Comparison of ENCODE assay signal across 18 cellular contexts in the genomic region with DNA sequence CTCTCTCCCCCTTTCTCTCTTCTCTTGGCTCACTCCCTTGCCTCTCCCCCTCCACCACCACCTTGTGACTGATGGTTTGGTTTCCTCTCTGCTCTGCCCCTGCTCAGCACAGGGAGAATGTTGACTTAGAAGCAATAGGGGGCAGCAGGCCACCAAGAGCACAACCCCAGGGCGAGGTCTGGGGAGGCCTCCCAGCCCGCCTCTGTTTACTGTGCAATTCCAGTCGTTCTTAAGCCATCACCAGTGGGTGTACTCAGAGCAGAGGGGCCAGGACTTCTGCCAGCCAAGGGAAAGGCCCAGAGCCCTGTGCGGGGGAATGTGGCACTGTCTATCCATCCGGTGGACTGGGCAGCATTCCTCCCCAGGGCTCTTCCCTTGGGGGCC. TPM values are rescaled to one million over a fixed set of nuclear protein-coding genes. Genes with fewer than 3 reads are reported as not detected.
DNase-seq lines count a peak whose midpoint lies in the region; ATAC-seq, FAIRE-seq and TF ChIP-seq lines count a peak whose summit lies in the region.
"Had no signal": no experiment of that assay in that cellular context is flagged by ENCODE, and none has a peak within 500 bp of the region (broad histone marks: within the 10 kb centered on the region; RNA-seq: fewer than 3 reads in every experiment).

No MANE protein-coding gene starts in this region.

- H3K27ac ChIP-seq in mesenchymal stem cell (ENCODE audit: low read length, poor library complexity, severe bottlenecking) (peak overlapping the region; percentile 9), kidney (ENCODE audit: low read depth in 2 of 2, low read length in 2 of 2) (no peak overlapping the region)
- H3K27ac ChIP-seq in naive thymus-derived CD4-positive, alpha-beta T cell (ENCODE audit: low read depth, low read length): no peak overlapping the region
- H3K27ac ChIP-seq: adrenal gland, foreskin keratinocyte, neutrophil had no signal

- H2BK15ac ChIP-seq in mesenchymal stem cell (ENCODE audit: low read depth, poor library complexity, severe bottlenecking): peak overlapping the region; percentile 37

- no peak for DNase-seq in BJ (ENCODE audit: low read depth)
- peak; percentile 83 for DNase-seq in HuH-7.5 (ENCODE audit: low spot score)
- peak; percentile 16 for DNase-seq in amniotic epithelial cell (ENCODE audit: low read depth)
- no peak for DNase-seq in mesenchymal stem cell
- DNase-seq in NCI-H2196 (lab: John Stamatoyannopoulos, UW; ENCODE audit: unreplicated experiment): no peak
- DNase-seq in naive thymus-derived CD4-positive, alpha-beta T cell: no peak
- no peak for DNase-seq in lower leg skin (ENCODE audit: low spot score in 2 of 2)
- DNase-seq in kidney: no peak
- DNase-seq: activated CD4-positive, CD25-positive, alpha-beta regulatory T cell; foreskin keratinocyte; left cardiac atrium; NCI-H1048; NCI-H446 treated with DMSO at 0.1 percent for 48 hours; Right ventricle myocardium superior had no signal

- H3K23ac ChIP-seq in mesenchymal stem cell (ENCODE audit: low read length in 2 of 2): no peak overlapping the region

- CTCF ChIA-PET in BJ (lab: Yijun Ruan, JAX): interaction anchor here (5.4 kb wide), 1 partner anchor 129 kb away, joined by 152 read pairs; no protein-coding TSS in a partner anchor
- CTCF ChIA-PET in naive thymus-derived CD4-positive, alpha-beta T cell (lab: Charles Lee): interaction anchor here (5.4 kb wide), 1 partner anchor 128 kb away, joined by 111 read pairs; no protein-coding TSS in a partner anchor

- no peak overlapping the region for H3K14ac ChIP-seq in mesenchymal stem cell (ENCODE audit: low read length in 2 of 2)

- peaks cover 0 to 8% (median 0%) of the 10 kb centered on the region in 5 donors for H3K27me3 Mint-ChIP-seq in naive thymus-derived CD4-positive, alpha-beta T cell

- intact Hi-C loops in naive thymus-derived CD4-positive, alpha-beta T cell (cut with micrococcal nuclease): no loop called here
- intact Hi-C loops in lower leg skin (cut with DNase I; ENCODE audit: low total_unique reads): no loop called here
- intact Hi-C loops in kidney (cut with DNase I): loop anchor here (10.0 kb wide), 1 partner anchor 124 kb away; no protein-coding TSS in a partner anchor

- H3K4ac ChIP-seq in mesenchymal stem cell (ENCODE audit: low read depth in 1 of 2, low read length in 2 of 2): no peak overlapping the region

- H3K79me1 ChIP-seq in mesenchymal stem cell (replicated peaks; ENCODE audit: low read length, poor library complexity, severe bottlenecking): peaks cover 2% of the 10 kb centered on the region

- 61% methylated on average over 5 of the region's 5 CpGs for WGBS in mesenchymal stem cell
- WGBS in lower leg skin, 2 donors: 31 to 37% methylated on average over 5 of the region's 5 CpGs

- peaks cover 40% of the 10 kb centered on the region for H3K4me1 ChIP-seq in mesenchymal stem cell (ENCODE audit: control insufficient read depth, insufficient read depth, low read depth, low read length)
- H3K4me1 ChIP-seq in naive thymus-derived CD4-positive, alpha-beta T cell (ENCODE audit: control insufficient read depth in 2 of 2, insufficient read depth in 2 of 2, low read length in 2 of 2): peaks cover 4 to 5% of the 10 kb centered on the region in 2 donors
- H3K4me1 ChIP-seq in kidney (ENCODE audit: control insufficient read depth in 1 of 2, insufficient read depth in 1 of 2, low read depth in 1 of 2, low read length in 2 of 2): peaks cover 22 to 33% of the 10 kb centered on the region in 2 donors

- no peak overlapping the region for H2BK5ac ChIP-seq in mesenchymal stem cell (ENCODE audit: low read depth, low read length, poor library complexity, severe bottlenecking)

- no peaks in the 10 kb centered on the region for H3K36me3 ChIP-seq in BJ (ENCODE audit: control insufficient read depth, insufficient read depth, low read length)
- H3K36me3 ChIP-seq in mesenchymal stem cell (ENCODE audit: control insufficient read depth in 1 of 2, insufficient read depth in 2 of 2, low read depth in 1 of 2, low read length in 2 of 2): no peaks in the 10 kb centered on the region
- no peaks in the 10 kb centered on the region for H3K36me3 ChIP-seq in naive thymus-derived CD4-positive, alpha-beta T cell (ENCODE audit: control insufficient read depth in 2 of 3, insufficient read depth in 3 of 3, low read length in 3 of 3)
- no peaks in the 10 kb centered on the region for H3K36me3 ChIP-seq in kidney (ENCODE audit: control insufficient read depth in 1 of 2, insufficient read depth in 2 of 2, low read length in 2 of 2)
- H3K36me3 ChIP-seq: adrenal gland, neutrophil had no signal

- H3K9me3 Mint-ChIP-seq in naive thymus-derived CD4-positive, alpha-beta T cell: no peaks in the 10 kb centered on the region

- no peak overlapping the region for H3K27ac Mint-ChIP-seq in naive thymus-derived CD4-positive, alpha-beta T cell
- H3K27ac Mint-ChIP-seq: B cell had no signal

- H3K27me3 ChIP-seq in BJ (ENCODE audit: control insufficient read depth, insufficient read depth, low read length): peaks cover 5% of the 10 kb centered on the region; the same call in 1 of the 2 replicates
- H3K27me3 ChIP-seq in mesenchymal stem cell (ENCODE audit: control insufficient read depth in 1 of 2, insufficient read depth in 1 of 2, low read length in 2 of 2): peaks cover 0 to 51% of the 10 kb centered on the region in 2 experiments
- H3K27me3 ChIP-seq in naive thymus-derived CD4-positive, alpha-beta T cell (ENCODE audit: control insufficient read depth in 2 of 2, insufficient read depth in 2 of 2, low read length in 2 of 2): no peaks in the 10 kb centered on the region
- H3K27me3 ChIP-seq: adrenal gland had no signal

- TF ChIP-seq POLR2A in lower leg skin (IDR thresholded peaks at IDR 0.05): no peak

- no peak overlapping the region for H4K91ac ChIP-seq in mesenchymal stem cell (ENCODE audit: low read length)

- ATAC-seq in naive thymus-derived CD4-positive, alpha-beta T cell: no peak
- ATAC-seq: foreskin keratinocyte, left cardiac atrium had no signal

- H3K4me3 ChIP-seq in BJ (ENCODE audit: low read depth, low read length) (no peak overlapping the region), mesenchymal stem cell (ENCODE audit: insufficient read depth in 1 of 2, low read depth in 1 of 2, low read length in 2 of 2) (no peak overlapping the region), lower leg skin (ENCODE audit: low read depth, poor library complexity, severe bottlenecking) (no peak overlapping the region), kidney (ENCODE audit: low read length in 2 of 2) (no peak overlapping the region)
- no peak overlapping the region for H3K4me3 ChIP-seq in naive thymus-derived CD4-positive, alpha-beta T cell (ENCODE audit: low read length)
- H3K4me3 ChIP-seq: adrenal gland had no signal

- H3K4me1 Mint-ChIP-seq in naive thymus-derived CD4-positive, alpha-beta T cell: peaks cover 6 to 20% (median 8%) of the 10 kb centered on the region in 7 donors

- TF ChIP-seq CTCF in BJ (IDR thresholded peaks at IDR 0.05; ENCODE audit: insufficient read depth, low read depth, low read length) (0 out of 2 replicates have a peak, but pooled peaks have one; percentile 7), lower leg skin (IDR thresholded peaks at IDR 0.05) (no peak), kidney (IDR thresholded peaks at IDR 0.05; ENCODE audit: borderline replicate concordance, extremely low read depth, insufficient read depth) (no peak)

- FAIRE-seq in kidney (lab: Jason Lieb, UNC): no peak

- H3K9me3 ChIP-seq in mesenchymal stem cell (ENCODE audit: control insufficient read depth, low read length): no peaks in the 10 kb centered on the region
- no peaks in the 10 kb centered on the region for H3K9me3 ChIP-seq in naive thymus-derived CD4-positive, alpha-beta T cell (ENCODE audit: control insufficient read depth in 2 of 3, low read length in 3 of 3)
- no peaks in the 10 kb centered on the region for H3K9me3 ChIP-seq in kidney (ENCODE audit: control insufficient read depth in 1 of 2, low read length in 2 of 2)
- H3K9me3 ChIP-seq: adrenal gland, neutrophil had no signal

- no peak overlapping the region for H2BK120ac ChIP-seq in mesenchymal stem cell (ENCODE audit: low read depth, low read length)

- no peak overlapping the region for H2AK5ac ChIP-seq in mesenchymal stem cell (ENCODE audit: low read length, severe bottlenecking)

- H3K4me2 ChIP-seq in mesenchymal stem cell (ENCODE audit: low read length, poor library complexity, severe bottlenecking): peak overlapping the region; percentile 11

- H3K18ac ChIP-seq in mesenchymal stem cell (ENCODE audit: low read depth in 1 of 2, low read length in 2 of 2): no peak overlapping the region

- no peak overlapping the region for H2BK12ac ChIP-seq in mesenchymal stem cell (ENCODE audit: low read length in 2 of 2)

- POLR2A ChIA-PET in BJ (lab: Charles Lee): no interaction called here
- POLR2A ChIA-PET in naive thymus-derived CD4-positive, alpha-beta T cell (lab: Charles Lee): interaction anchor here (0.6 to 1.8 kb wide), 2 partner anchors 97 to 129 kb away, joined by 3 to 6 read pairs; no protein-coding TSS in a partner anchor

- H4K8ac ChIP-seq in mesenchymal stem cell (ENCODE audit: low read length): no peak overlapping the region

- no peak overlapping the region for H3K4me3 Mint-ChIP-seq in naive thymus-derived CD4-positive, alpha-beta T cell
- H3K4me3 Mint-ChIP-seq: B cell had no signal

- H3K36me3 Mint-ChIP-seq in naive thymus-derived CD4-positive, alpha-beta T cell: no peaks in the 10 kb centered on the region

- H2AFZ ChIP-seq in mesenchymal stem cell (ENCODE audit: low read depth, low read length): no peak overlapping the region

- H3K9ac ChIP-seq in mesenchymal stem cell (ENCODE audit: low read length) (no peak overlapping the region), kidney (ENCODE audit: low read length in 2 of 2) (no peak overlapping the region)

RNA-seq across cellular contexts. Expression of a gene that starts 5.7 kb away (rescaled TPM):
- polyA plus RNA-seq in BJ (2011; rRNA removed) (105 and 165 TPM in 2 replicates), kidney (ENCODE audit: insufficient read depth, low read depth, low replicate concordance) (138 TPM)
- 137 and 228 TPM in 2 replicates for polyA minus RNA-seq in BJ (2011; rRNA and poly(A)+ RNA removed)
- 46.0 TPM for polyA plus RNA-seq in mesenchymal stem cell (2013, experiment 1 of 2)
- 44.5 TPM for polyA plus RNA-seq in mesenchymal stem cell (2013, experiment 2 of 2)
- total RNA-seq in naive thymus-derived CD4-positive, alpha-beta T cell: 100 to 1,000 TPM in 2 of 5 experiments, 10 to 100 TPM in 3; 75.5 to 151 (median 99.1) TPM
- polyA plus RNA-seq in naive thymus-derived CD4-positive, alpha-beta T cell: 100 to 1,000 TPM; 103 to 151 TPM
- total RNA-seq in lower leg skin (10 to 100 TPM; 73.8 to 92.4 (median 83.1) TPM), kidney (143 TPM)

RNA-seq across cellular contexts. Expression of a gene that starts 20.9 kb away (rescaled TPM):
- polyA plus RNA-seq in BJ (2011; rRNA removed) (5.5 and 10.7 TPM in 2 replicates), kidney (ENCODE audit: insufficient read depth, low read depth, low replicate concordance) (152 TPM)
- 1.0 and 5.0 TPM in 2 replicates for polyA minus RNA-seq in BJ (2011; rRNA and poly(A)+ RNA removed)
- 7.8 TPM for polyA plus RNA-seq in mesenchymal stem cell (2013, experiment 1 of 2)
- polyA plus RNA-seq in mesenchymal stem cell (2013, experiment 2 of 2): 7.5 TPM
- 10 to 100 TPM in 3 of 5 experiments, 1 to 10 TPM in 2; 7.9 to 12.8 (median 10.0) TPM for total RNA-seq in naive thymus-derived CD4-positive, alpha-beta T cell
- polyA plus RNA-seq in naive thymus-derived CD4-positive, alpha-beta T cell: 1 to 10 TPM in 1 of 2 donors, under 1 TPM in 1; 0.90 to 1.0 TPM
- total RNA-seq in lower leg skin (10 to 100 TPM; 12.9 to 24.7 (median 17.4) TPM), kidney (77.3 TPM)

RNA-seq across cellular contexts. Expression of a gene that starts 21.0 kb away (rescaled TPM):
- polyA plus RNA-seq in BJ (2011; rRNA removed) (28.8 and 61.2 TPM in 2 replicates), kidney (ENCODE audit: insufficient read depth, low read depth, low replicate concordance) (41.7 TPM)
- polyA minus RNA-seq in BJ (2011; rRNA and poly(A)+ RNA removed): 32.6 and 50.6 TPM in 2 replicates
- polyA plus RNA-seq in mesenchymal stem cell (2013, experiment 1 of 2): 24.4 TPM
- polyA plus RNA-seq in mesenchymal stem cell (2013, experiment 2 of 2): 22.4 TPM
- total RNA-seq in naive thymus-derived CD4-positive, alpha-beta T cell: 10 to 100 TPM; 34.5 to 77.2 (median 50.7) TPM
- 10 to 100 TPM in 1 of 2 donors, 1 to 10 TPM in 1; 8.3 to 19.7 TPM for polyA plus RNA-seq in naive thymus-derived CD4-positive, alpha-beta T cell
- total RNA-seq in lower leg skin (10 to 100 TPM; 12.8 to 28.4 (median 26.5) TPM), kidney (43.7 TPM)

RNA-seq across cellular contexts. Expression of a gene that starts 51.1 kb away (rescaled TPM):
- polyA plus RNA-seq in BJ (2011; rRNA removed) (not detected in 2 replicates), kidney (ENCODE audit: insufficient read depth, low read depth, low replicate concordance) (0.73 TPM)
- polyA minus RNA-seq in BJ (2011; rRNA and poly(A)+ RNA removed): 0.26 TPM in 1 of 2 replicates, not detected in the other
- polyA plus RNA-seq in mesenchymal stem cell (2013, experiment 1 of 2): 1.2 TPM
- 1.2 TPM for polyA plus RNA-seq in mesenchymal stem cell (2013, experiment 2 of 2)
- 1 to 10 TPM in 1 of 5 experiments, under 1 TPM in 2, not detected in 2; 0.16 to 1.8 (median 0.24) TPM for total RNA-seq in naive thymus-derived CD4-positive, alpha-beta T cell
- under 1 TPM in 1 of 2 donors, not detected in 1; 0.58 TPM for polyA plus RNA-seq in naive thymus-derived CD4-positive, alpha-beta T cell
- total RNA-seq in lower leg skin (1 to 10 TPM; 1.0 to 3.7 (median 3.1) TPM), kidney (not detected)
- total RNA-seq: B cell, dermis microvascular lymphatic vessel endothelial cell, foreskin keratinocyte, Right ventricle myocardium superior had no signal

RNA-seq across cellular contexts. Expression of a gene that starts 55.3 kb away (rescaled TPM):
- polyA plus RNA-seq in BJ (2011; rRNA removed): 19.0 and 30.0 TPM in 2 replicates
- 15.3 and 23.1 TPM in 2 replicates for polyA minus RNA-seq in BJ (2011; rRNA and poly(A)+ RNA removed)
- polyA plus RNA-seq in mesenchymal stem cell (2013, experiment 1 of 2): 16.4 TPM
- polyA plus RNA-seq in mesenchymal stem cell (2013, experiment 2 of 2): 16.4 TPM
- 10 to 100 TPM; 38.3 to 60.4 (median 43.9) TPM for total RNA-seq in naive thymus-derived CD4-positive, alpha-beta T cell
- polyA plus RNA-seq in naive thymus-derived CD4-positive, alpha-beta T cell: 10 to 100 TPM; 14.9 to 18.1 TPM
- 10 to 100 TPM; 10.1 to 27.6 (median 18.2) TPM for total RNA-seq in lower leg skin
- total RNA-seq in kidney: 37.4 TPM
- 25.0 TPM for polyA plus RNA-seq in kidney (ENCODE audit: insufficient read depth, low read depth, low replicate concordance)

Comparison
In these comparisons a context has a peak if more than half of its experiments do, and no peak if none do; other contexts are left out.
1. DNase-seq: peak in HuH-7.5 (single experiment) and amniotic epithelial cell (single experiment); none in BJ (single experiment), mesenchymal stem cell (single experiment), NCI-H2196 (single experiment), naive thymus-derived CD4-positive, alpha-beta T cell (0 of 9), lower leg skin (0 of 2) and kidney (single experiment).